In the genomic region with DNA sequence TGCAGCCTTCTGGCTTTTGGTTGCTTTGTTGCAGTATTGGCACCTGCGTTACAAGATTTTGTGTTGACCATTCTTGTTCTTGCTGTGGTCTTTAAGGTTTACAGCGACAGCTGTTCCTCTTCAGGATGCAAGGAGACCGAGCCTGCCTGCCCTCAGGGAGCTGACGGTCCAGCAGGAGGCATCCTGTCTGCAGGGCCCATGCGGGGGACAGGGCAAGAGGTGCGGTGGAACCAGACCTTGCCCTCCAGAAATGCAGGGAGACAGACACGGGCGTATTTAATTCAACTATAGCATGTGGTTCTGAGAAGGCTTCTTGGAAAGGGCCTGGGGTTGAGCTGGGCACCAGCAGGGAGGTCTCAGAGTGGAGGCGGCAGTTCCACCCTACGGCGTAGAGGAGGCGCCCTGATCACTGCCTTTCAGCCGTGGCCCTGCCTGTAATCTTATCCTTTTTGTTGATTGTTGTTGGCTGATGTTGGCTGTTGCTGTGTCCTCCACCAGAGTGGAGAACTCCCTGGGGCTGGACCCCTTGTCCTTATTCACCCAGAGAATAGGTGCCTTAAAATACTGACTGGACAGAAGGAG, we compare ENCODE assay signal across 17 cellular contexts.
DNase-seq lines count a peak whose midpoint lies in the region; ATAC-seq and TF ChIP-seq lines count a peak whose summit lies in the region.
"Had no signal": no experiment of that assay in that cellular context is flagged by ENCODE, and none has a peak within 500 bp of the region (broad histone marks: within the 10 kb centered on the region; RNA-seq: fewer than 3 reads in every experiment).

No MANE protein-coding gene starts in this region.

- POLR2A ChIA-PET in CD8-positive, alpha-beta memory T cell (lab: Charles Lee): no interaction called here

- DNase-seq in CD14-positive monocyte (ENCODE audit: low spot score): no peak
- no peak for DNase-seq in CD8-positive, alpha-beta memory T cell
- DNase-seq in activated naive CD8-positive, alpha-beta T cell treated with anti-CD3 and anti-CD28 coated beads for 36 hours: no peak
- DNase-seq in mesothelial cell of epicardium (ENCODE audit: low spot score in 2 of 2, unreplicated experiment in 2 of 2): no peak
- no peak for DNase-seq in brain microvascular endothelial cell
- no peak for DNase-seq in NCI-H82 (lab: John Stamatoyannopoulos, UW)
- DNase-seq in SJCRH30: no peak
- DNase-seq: aorta; DMS153; kidney; mammary epithelial cell; NCI-H1436 treated with DMSO at 0.1 percent for 48 hours; NCI-H2227 treated with DMSO at 0.1 percent for 48 hours; nephron progenitor cell; stimulated activated CD8-positive, alpha-beta memory T cell treated with anti-CD3 and anti-CD28 coated beads, Interleukin-4, amount 100 ng/mL, for 48 hours had no signal

- H3K4me1 ChIP-seq in CD8-positive, alpha-beta memory T cell (ENCODE audit: insufficient read depth, low read length): peaks cover 54% of the 10 kb centered on the region
- H3K4me1 ChIP-seq in SJCRH30: peaks cover 23% of the 10 kb centered on the region
- H3K4me1 ChIP-seq: psoas muscle had no signal

- H3K4me3 Mint-ChIP-seq in CD14-positive monocyte (no peak overlapping the region), mesothelial cell of epicardium (no peak overlapping the region)
- peak overlapping the region in 1 of 7 donors; percentile 3 for H3K4me3 Mint-ChIP-seq in CD8-positive, alpha-beta memory T cell
- H3K4me3 Mint-ChIP-seq in activated naive CD8-positive, alpha-beta T cell treated with anti-CD3 and anti-CD28 coated beads for 36 hours: no peak overlapping the region
- H3K4me3 Mint-ChIP-seq: nephron progenitor cell had no signal

- no peaks in the 10 kb centered on the region for H3K36me3 ChIP-seq in CD8-positive, alpha-beta memory T cell (ENCODE audit: insufficient read depth, low read length)
- H3K36me3 ChIP-seq in brain microvascular endothelial cell (replicated peaks) (no peaks in the 10 kb centered on the region), SJCRH30 (no peaks in the 10 kb centered on the region)

- no peak for ATAC-seq in HG03342 (IDR thresholded peaks at IDR 0.05; ENCODE audit: unreplicated experiment)
- ATAC-seq: psoas muscle had no signal

- H3K27ac ChIP-seq in CD8-positive, alpha-beta memory T cell (ENCODE audit: low read depth, low read length): no peak overlapping the region
- no peak overlapping the region for H3K27ac ChIP-seq in brain microvascular endothelial cell
- H3K27ac ChIP-seq in SJCRH30: no peak overlapping the region
- H3K27ac ChIP-seq: psoas muscle had no signal

- H3K27me3 ChIP-seq in CD8-positive, alpha-beta memory T cell (ENCODE audit: insufficient read depth, low read length, poor library complexity, severe bottlenecking): no peaks in the 10 kb centered on the region
- no peaks in the 10 kb centered on the region for H3K27me3 ChIP-seq in brain microvascular endothelial cell (replicated peaks)
- H3K27me3 ChIP-seq in SJCRH30: no peaks in the 10 kb centered on the region

- CTCF ChIA-PET in CD8-positive, alpha-beta memory T cell (lab: Charles Lee): no interaction called here

- peaks cover 27 to 39% of the 10 kb centered on the region in 2 donors for H3K36me3 Mint-ChIP-seq in CD14-positive monocyte
- peaks cover 0 to 19% (median 0%) of the 10 kb centered on the region in 3 donors for H3K36me3 Mint-ChIP-seq in CD8-positive, alpha-beta memory T cell
- H3K36me3 Mint-ChIP-seq in activated naive CD8-positive, alpha-beta T cell treated with anti-CD3 and anti-CD28 coated beads for 36 hours: peaks cover 14% of the 10 kb centered on the region
- H3K36me3 Mint-ChIP-seq in mesothelial cell of epicardium: no peaks in the 10 kb centered on the region

- H3K9me3 ChIP-seq in CD8-positive, alpha-beta memory T cell (ENCODE audit: low read length): no peaks in the 10 kb centered on the region
- no peaks in the 10 kb centered on the region for H3K9me3 ChIP-seq in SJCRH30 (replicated peaks)
- H3K9me3 ChIP-seq: psoas muscle had no signal

- TF ChIP-seq CTCF in CD14-positive monocyte (IDR thresholded peaks at IDR 0.05): no peak
- TF ChIP-seq CTCF in mesothelial cell of epicardium (IDR thresholded peaks at IDR 0.05; ENCODE audit: unreplicated experiment): no peak
- TF ChIP-seq CTCF in brain microvascular endothelial cell (IDR thresholded peaks at IDR 0.05; ENCODE audit: low read depth, low read length, missing control alignments): no peak

- H3K4me1 Mint-ChIP-seq in CD14-positive monocyte (peaks cover 44% of the 10 kb centered on the region), mesothelial cell of epicardium (peaks cover 6% of the 10 kb centered on the region)
- peaks cover 55 to 88% (median 57%) of the 10 kb centered on the region in 3 donors for H3K4me1 Mint-ChIP-seq in CD8-positive, alpha-beta memory T cell
- peaks cover 73% of the 10 kb centered on the region for H3K4me1 Mint-ChIP-seq in activated naive CD8-positive, alpha-beta T cell treated with anti-CD3 and anti-CD28 coated beads for 36 hours

- in situ Hi-C loops in brain microvascular endothelial cell (cut with HindIII; ENCODE audit: low pct_ligation_motif_present, low sequenced_read_pairs): no loop called here

- H3K4me3 ChIP-seq in CD8-positive, alpha-beta memory T cell (ENCODE audit: low read length): no peak overlapping the region
- H3K4me3 ChIP-seq in brain microvascular endothelial cell (ENCODE audit: low read depth, low read length) (no peak overlapping the region), SJCRH30 (no peak overlapping the region)
- H3K4me3 ChIP-seq: psoas muscle had no signal

- intact Hi-C loops in CD14-positive monocyte (cut with micrococcal nuclease): no loop called here

- H3K27ac Mint-ChIP-seq in CD14-positive monocyte: peak overlapping the region in 5 of 7 donors; percentile 19 to 76 (median 60)
- H3K27ac Mint-ChIP-seq in CD8-positive, alpha-beta memory T cell: peak overlapping the region in 6 of 8 donors; percentile 38 to 82 (median 68)
- H3K27ac Mint-ChIP-seq in activated naive CD8-positive, alpha-beta T cell treated with anti-CD3 and anti-CD28 coated beads for 36 hours: peak overlapping the region; percentile 13
- H3K27ac Mint-ChIP-seq in mesothelial cell of epicardium: peak overlapping the region; percentile 34
- H3K27ac Mint-ChIP-seq: nephron progenitor cell had no signal

- H3K9me3 Mint-ChIP-seq in CD14-positive monocyte (no peaks in the 10 kb centered on the region), mesothelial cell of epicardium (no peaks in the 10 kb centered on the region)
- no peaks in the 10 kb centered on the region for H3K9me3 Mint-ChIP-seq in CD8-positive, alpha-beta memory T cell
- H3K9me3 Mint-ChIP-seq in activated naive CD8-positive, alpha-beta T cell treated with anti-CD3 and anti-CD28 coated beads for 36 hours: no peaks in the 10 kb centered on the region
- H3K9me3 Mint-ChIP-seq: nephron progenitor cell had no signal

- H3K27me3 Mint-ChIP-seq in CD14-positive monocyte (ENCODE audit: low read depth in 3 of 3) (peaks cover 0 to 2% (median 2%) of the 10 kb centered on the region in 3 donors), mesothelial cell of epicardium (ENCODE audit: low read depth) (no peaks in the 10 kb centered on the region)
- H3K27me3 Mint-ChIP-seq in CD8-positive, alpha-beta memory T cell: no peaks in the 10 kb centered on the region
- no peaks in the 10 kb centered on the region for H3K27me3 Mint-ChIP-seq in activated naive CD8-positive, alpha-beta T cell treated with anti-CD3 and anti-CD28 coated beads for 36 hours

Comparison
In these comparisons a context has a peak if more than half of its experiments do, and no peak if none do; other contexts are left out.
1. H3K27ac Mint-ChIP-seq: peak in every context shown above with its lines; median percentile 68 in CD8-positive, alpha-beta memory T cell; 60 in CD14-positive monocyte; 34 in mesothelial cell of epicardium; 13 in activated naive CD8-positive, alpha-beta T cell treated with anti-CD3 and anti-CD28 coated beads for 36 hours.